In the genomic region with DNA sequence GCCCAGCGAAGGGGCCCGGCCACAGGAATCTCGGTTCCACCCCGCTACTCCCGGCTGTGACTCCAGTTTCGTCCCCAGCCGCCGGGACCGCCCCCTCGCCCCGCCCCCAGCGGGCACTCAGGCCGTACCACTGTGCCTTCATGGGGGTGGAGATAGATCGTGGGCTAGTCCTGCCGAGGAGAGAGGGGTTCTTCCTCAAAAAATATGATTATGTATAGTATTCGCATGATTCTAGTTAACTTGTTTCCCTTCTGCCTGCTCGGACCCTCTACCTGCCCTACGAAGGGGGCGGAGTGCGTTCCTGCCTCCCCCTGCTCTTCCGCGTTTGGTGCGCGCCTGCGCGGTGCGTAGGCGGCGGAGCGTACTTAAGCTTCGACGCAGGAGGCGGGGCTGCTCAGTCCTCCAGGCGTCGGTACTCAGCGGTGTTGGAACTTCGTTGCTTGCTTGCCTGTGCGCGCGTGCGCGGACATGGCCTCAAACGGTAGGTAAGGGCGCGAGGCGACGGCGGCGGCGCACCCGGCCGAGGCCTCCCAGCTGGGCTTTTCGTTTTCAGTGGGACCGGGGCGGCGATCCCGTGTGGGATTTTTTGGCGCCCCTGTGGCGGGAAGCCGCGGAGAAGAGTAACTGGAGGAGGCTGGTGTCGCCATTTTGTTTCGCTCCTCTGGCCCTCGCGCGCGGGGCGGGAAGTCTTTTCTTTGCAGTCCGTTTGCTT, we compare ENCODE assay signal across 8 cellular contexts. TPM values are rescaled to one million over a fixed set of nuclear protein-coding genes. Genes with fewer than 3 reads are reported as not detected.
DNase-seq lines count a peak whose midpoint lies in the region; ATAC-seq and TF ChIP-seq lines count a peak whose summit lies in the region.

A gene (plus strand): TSS at position 393 of the 712 bp plus-strand sequence. CDS start 76 bp downstream, at position 469.

- peaks cover 43% of the 10 kb centered on the region for H4K20me1 ChIP-seq in hepatocyte (ENCODE audit: insufficient read depth, poor library complexity, severe bottlenecking)

- TF ChIP-seq CTCF in hepatocyte (IDR thresholded peaks at IDR 0.05; ENCODE audit: poor library complexity), result no peak
- TF ChIP-seq CTCF in retinal pigment epithelial cell (conservative IDR thresholded peaks at IDR 0.05; ENCODE audit: low read depth, low read length), result no peak

- ATAC-seq in GM18511 (IDR thresholded peaks at IDR 0.05; ENCODE audit: unreplicated experiment), result peak; percentile 63
- peak; percentile 47 for ATAC-seq in HG02973 (IDR thresholded peaks at IDR 0.05; ENCODE audit: unreplicated experiment)

- H3K4me2 ChIP-seq in hepatocyte, result peak within 1 kb of the TSS; percentile 80

- no peaks in the 10 kb centered on the region for H3K27me3 ChIP-seq in hepatocyte

- H2AFZ ChIP-seq in hepatocyte, result peak within 1 kb of the TSS; percentile 40

- H3K36me3 ChIP-seq in hepatocyte (replicated peaks; ENCODE audit: insufficient read depth, low read depth), result no peaks in the 10 kb centered on the region

- H3K4me1 ChIP-seq in hepatocyte (ENCODE audit: insufficient read depth), result peaks cover 18% of the 10 kb centered on the region

- H3K9me2 ChIP-seq in hepatocyte (replicated peaks; ENCODE audit: insufficient read depth), result no peaks in the 10 kb centered on the region

- WGBS in hepatocyte (ENCODE audit: low lambda C conversion rate, missing lambda C conversion rate), result under 1% methylated on average over 53 of the region's 69 CpGs

- DNase-seq in NCI-H2081 (lab: John Stamatoyannopoulos, UW) (peak; percentile 75 to 80), T1000 (lab: John Stamatoyannopoulos, UW) (peak; percentile 90), astrocyte of the hippocampus (ENCODE audit: low read depth, low spot score) (peak; percentile 96), hepatocyte (ENCODE audit: low spot score) (peak; percentile 96), retinal pigment epithelial cell (ENCODE audit: low read depth) (peak; percentile 41), NCI-H1048 (lab: John Stamatoyannopoulos, UW) (no peak)

- peaks cover 48% of the 10 kb centered on the region for H3K79me2 ChIP-seq in hepatocyte

- H3K4me3 ChIP-seq in hepatocyte (peak within 1 kb of the TSS; percentile 71), retinal pigment epithelial cell (ENCODE audit: low read length) (peak within 1 kb of the TSS; percentile 93)

- no peaks in the 10 kb centered on the region for H3K9me3 ChIP-seq in hepatocyte (ENCODE audit: low read depth)

- H3K27ac ChIP-seq in hepatocyte, result peak within 1 kb of the TSS; percentile 94

RNA-seq across cellular contexts. Expression of the gene that starts here (rescaled TPM):
- total RNA-seq in hepatocyte, result 39.7 and 47.4 TPM in 2 replicates
- polyA plus RNA-seq in hepatocyte, result 327 and 345 TPM in 2 replicates
